30 cellular contexts compared by ENCODE assay signal in the genomic region with DNA sequence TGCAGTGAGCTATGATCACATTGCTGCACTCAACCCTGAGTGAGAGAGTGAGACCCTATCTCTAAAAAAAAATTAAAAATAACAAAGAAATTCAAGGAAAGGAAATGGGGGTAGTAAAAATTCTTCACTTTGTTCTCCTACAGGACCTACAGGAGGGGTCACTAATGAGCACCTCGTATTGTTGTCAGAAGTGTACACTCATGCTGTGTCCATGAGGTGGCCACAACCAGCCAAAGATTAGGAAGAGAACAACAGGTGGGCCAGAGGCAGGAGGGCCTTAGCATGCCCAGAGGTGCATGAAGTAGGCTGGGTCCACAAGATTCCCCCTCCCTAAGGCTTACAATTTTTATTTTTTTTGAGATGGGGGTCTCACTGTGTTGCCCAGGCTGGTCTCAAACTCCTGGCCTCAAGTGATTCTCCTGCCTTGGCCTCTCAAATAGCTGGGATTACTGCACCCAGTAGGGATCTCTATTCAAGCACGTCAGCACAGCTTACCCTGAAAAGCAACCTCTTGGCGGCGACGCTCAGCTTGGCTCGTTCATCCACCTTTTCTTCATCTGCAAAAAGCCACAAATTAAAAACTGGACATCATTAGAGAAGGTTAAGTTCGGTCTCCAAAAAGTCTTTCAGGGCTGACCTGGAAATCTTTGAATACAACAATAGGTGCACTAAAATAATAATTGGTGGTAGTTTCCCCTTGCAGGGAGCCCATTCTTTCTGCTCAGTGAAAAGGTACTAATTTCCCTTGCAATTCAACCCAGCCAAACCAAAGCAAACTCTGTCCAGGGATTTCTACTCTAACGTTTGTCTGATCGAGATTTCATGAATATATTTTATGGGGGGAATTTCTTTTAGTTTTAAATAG.
DNase-seq lines count a peak whose midpoint lies in the region; ATAC-seq and TF ChIP-seq lines count a peak whose summit lies in the region.
"Had no signal": no experiment of that assay in that cellular context is flagged by ENCODE, and none has a peak within 500 bp of the region (broad histone marks: within the 10 kb centered on the region; RNA-seq: fewer than 3 reads in every experiment).

No MANE protein-coding gene starts in this region.

- ATAC-seq in RWPE2 (ENCODE audit: low read depth) (no peak), HG02623 (IDR thresholded peaks at IDR 0.05; ENCODE audit: unreplicated experiment) (no peak), HG03139 (IDR thresholded peaks at IDR 0.05; ENCODE audit: unreplicated experiment) (no peak)
- ATAC-seq: activated CD8-positive, alpha-beta T cell treated with anti-CD3 and anti-CD28 coated beads for 36 hours; left ventricle myocardium superior; naive thymus-derived CD8-positive, alpha-beta T cell; right cardiac atrium; stimulated activated effector memory CD8-positive, alpha-beta T cell treated with anti-CD3 and anti-CD28 coated beads, Interleukin-12 subunit alpha, Interleukin-12 subunit beta, amount 100 ng/mL, for 72 hours had no signal

- DNase-seq in NCI-H2227 (lab: John Stamatoyannopoulos, UW; ENCODE audit: unreplicated experiment) (peak; percentile 1), NCI-H2227 treated with DMSO at 0.1 percent for 48 hours (lab: John Stamatoyannopoulos, UW) (no peak), RWPE2 (ENCODE audit: low spot score) (no peak), iPS-NIHi11 (ENCODE audit: low spot score) (peak; percentile 21), type B pancreatic cell (ENCODE audit: extremely low spot score, unreplicated experiment) (no peak), OCI-M1 (lab: John Stamatoyannopoulos, UW) (no peak)
- DNase-seq: 8988T; activated CD8-positive, alpha-beta T cell treated with anti-CD3 and anti-CD28 coated beads for 36 hours; activated effector memory CD4-positive, alpha-beta T cell treated with Interleukin-2 at 50 U/mL for 16 hours; activated naive CD8-positive, alpha-beta T cell treated with anti-CD3 and anti-CD28 coated beads for 36 hours; aorta; caudate nucleus; dorsolateral prefrontal cortex; hypothalamus; left ventricle myocardium superior; naive thymus-derived CD8-positive, alpha-beta T cell; NCI-H2029; NCI-H226; NCI-H774; ovary; right cardiac atrium; SK-N-SH; stimulated activated CD4-positive, alpha-beta T cell treated with anti-CD3 and anti-CD28 coated beads, Interleukin-12 subunit alpha, Interleukin-12 subunit beta, amount 100 ng/mL, for 4 hours; stimulated activated CD4-positive, alpha-beta T cell treated with anti-CD3 and anti-CD28 coated beads, Interleukin-4, amount 100 ng/mL, for 24 hours had no signal

- H3K4me3 ChIP-seq in RWPE2 (ENCODE audit: severe bottlenecking) = no peak overlapping the region
- H3K4me3 ChIP-seq: dorsolateral prefrontal cortex, ovary had no signal

- H3K9me3 Mint-ChIP-seq in type B pancreatic cell = no peaks in the 10 kb centered on the region
- H3K9me3 Mint-ChIP-seq: activated CD8-positive, alpha-beta T cell treated with anti-CD3 and anti-CD28 coated beads for 36 hours; activated naive CD8-positive, alpha-beta T cell treated with anti-CD3 and anti-CD28 coated beads for 36 hours; mesothelial cell of epicardium; naive thymus-derived CD8-positive, alpha-beta T cell; stimulated activated effector memory CD8-positive, alpha-beta T cell treated with anti-CD3 and anti-CD28 coated beads, Interleukin-12 subunit alpha, Interleukin-12 subunit beta, amount 100 ng/mL, for 72 hours; T-helper 1 cell treated with Interleukin-12 subunit alpha and Interleukin-12 subunit beta and Interleukin-4 antibody, amounts not matched to agents 30 μg/mL and 1 μg/mL, for 36 hours had no signal

- H3K36me3 ChIP-seq in RWPE2 (ENCODE audit: low read depth) = peaks cover 7% of the 10 kb centered on the region
- H3K36me3 ChIP-seq: ovary had no signal

- no peak overlapping the region for H3K27ac ChIP-seq in RWPE2 (ENCODE audit: poor library complexity, severe bottlenecking)
- H3K27ac ChIP-seq: dorsolateral prefrontal cortex, ovary had no signal

- H3K27me3 Mint-ChIP-seq in type B pancreatic cell = no peaks in the 10 kb centered on the region
- H3K27me3 Mint-ChIP-seq: activated CD8-positive, alpha-beta T cell treated with anti-CD3 and anti-CD28 coated beads for 36 hours; activated naive CD8-positive, alpha-beta T cell treated with anti-CD3 and anti-CD28 coated beads for 36 hours; naive thymus-derived CD8-positive, alpha-beta T cell had no signal

- no peaks in the 10 kb centered on the region for H3K27me3 ChIP-seq in RWPE2 (ENCODE audit: insufficient read depth, poor library complexity, severe bottlenecking)
- H3K27me3 ChIP-seq: dorsolateral prefrontal cortex, ovary had no signal

- peaks cover 19% of the 10 kb centered on the region for H3K4me1 Mint-ChIP-seq in type B pancreatic cell (ENCODE audit: unreplicated experiment)

- H3K36me3 Mint-ChIP-seq in type B pancreatic cell = peaks cover 28% of the 10 kb centered on the region

- no peak overlapping the region for H3K4me3 Mint-ChIP-seq in type B pancreatic cell
- H3K4me3 Mint-ChIP-seq: activated CD8-positive, alpha-beta T cell treated with anti-CD3 and anti-CD28 coated beads for 36 hours; activated naive CD8-positive, alpha-beta T cell treated with anti-CD3 and anti-CD28 coated beads for 36 hours; CD14-positive monocyte; mesothelial cell of epicardium; naive thymus-derived CD8-positive, alpha-beta T cell; stimulated activated effector memory CD8-positive, alpha-beta T cell treated with anti-CD3 and anti-CD28 coated beads, Interleukin-12 subunit alpha, Interleukin-12 subunit beta, amount 100 ng/mL, for 72 hours; T-helper 1 cell treated with Interleukin-12 subunit alpha and Interleukin-12 subunit beta and Interleukin-4 antibody, amounts not matched to agents 30 μg/mL and 1 μg/mL, for 36 hours had no signal

- H3K9me3 ChIP-seq in RWPE2 (ENCODE audit: severe bottlenecking) = no peaks in the 10 kb centered on the region
- H3K9me3 ChIP-seq: ovary, SK-N-SH had no signal

- no peaks in the 10 kb centered on the region for H3K4me1 ChIP-seq in RWPE2 (ENCODE audit: insufficient read depth, poor library complexity, severe bottlenecking)

- peak overlapping the region; percentile 62 for H3K27ac Mint-ChIP-seq in type B pancreatic cell
- H3K27ac Mint-ChIP-seq: activated CD8-positive, alpha-beta T cell treated with anti-CD3 and anti-CD28 coated beads for 36 hours; activated naive CD8-positive, alpha-beta T cell treated with anti-CD3 and anti-CD28 coated beads for 36 hours; stimulated activated effector memory CD8-positive, alpha-beta T cell treated with anti-CD3 and anti-CD28 coated beads, Interleukin-12 subunit alpha, Interleukin-12 subunit beta, amount 100 ng/mL, for 72 hours; T-helper 1 cell treated with Interleukin-12 subunit alpha and Interleukin-12 subunit beta and Interleukin-4 antibody, amounts not matched to agents 30 μg/mL and 1 μg/mL, for 36 hours had no signal

- TF ChIP-seq CTCF in RWPE2 (IDR thresholded peaks at IDR 0.05; ENCODE audit: poor library complexity, severe bottlenecking) (peak; percentile 4), type B pancreatic cell (conservative IDR thresholded peaks at IDR 0.05) (no peak)

Comparison
In these comparisons a context has a peak if more than half of its experiments do, and no peak if none do; other contexts are left out.
1. DNase-seq: peak in NCI-H2227 (single experiment) and iPS-NIHi11 (single experiment); none in NCI-H2227 treated with DMSO at 0.1 percent for 48 hours (single experiment), RWPE2 (single experiment), type B pancreatic cell (single experiment) and OCI-M1 (single experiment).